ENCODE assay signal across 35 cellular contexts in genomic region chr3:60970850-60971249, GRCh38.
"Had no signal": no experiment of that assay in that cellular context is flagged by ENCODE, and none has a peak within 500 bp of the region (broad histone marks: within the 10 kb centered on the region; RNA-seq: fewer than 3 reads in every experiment).

No MANE protein-coding gene starts in this region.

- ATAC-seq: activated naive CD4-positive, alpha-beta T cell treated with anti-CD3 and anti-CD28 coated beads, Interleukin-2, amount 50 U/mL, for 72 hours; activated naive CD8-positive, alpha-beta T cell treated with anti-CD3 and anti-CD28 coated beads, Interleukin-2, amount 50 U/mL, for 24 hours; activated T-cell treated with anti-CD3 and anti-CD28 coated beads, Interleukin-2, amount 50 U/mL, for 4 hours; activated T-cell treated with anti-CD3 and anti-CD28 coated beads, Interleukin-2, amount 50 U/mL, for 72 hours; activated T-helper 17 cell treated with anti-CD3 and anti-CD28 coated beads, Interleukin-2, amount 50 U/mL, for 72 hours; body of pancreas had no signal

- H3K9me3 ChIP-seq: body of pancreas had no signal

- DNase-seq: activated effector memory CD4-positive, alpha-beta T cell treated with anti-CD3 and anti-CD28 coated beads, Interleukin-2, amount 50 U/mL, for 16 hours; activated effector memory CD4-positive, alpha-beta T cell treated with Interleukin-2 at 50 U/mL for 16 hours; activated gamma-delta T cell; activated gamma-delta T cell treated with Interleukin-2 at 50 U/mL for 16 hours; activated naive CD4-positive, alpha-beta T cell; activated naive CD4-positive, alpha-beta T cell treated with anti-CD3 and anti-CD28 coated beads for 36 hours; activated naive CD4-positive, alpha-beta T cell treated with anti-CD3 and anti-CD28 coated beads, Interleukin-2, amount 10 ng/mL, durations not matched to agents 7 days and 5 days; activated naive CD4-positive, alpha-beta T cell treated with anti-CD3 and anti-CD28 coated beads, Interleukin-2, amount 50 U/mL, for 16 hours; activated naive CD4-positive, alpha-beta T cell treated with Interleukin-2 at 50 U/mL for 16 hours; activated naive CD8-positive, alpha-beta T cell treated with anti-CD3 and anti-CD28 coated beads for 36 hours; activated naive CD8-positive, alpha-beta T cell treated with anti-CD3 and anti-CD28 coated beads, Interleukin-2, amount 10 ng/mL, durations not matched to agents 7 days and 5 days; activated naive CD8-positive, alpha-beta T cell treated with anti-CD3 and anti-CD28 coated beads, Interleukin-2, amount 50 U/mL, for 24 hours; activated T-cell treated with anti-CD3 and anti-CD28 coated beads for 4 hours; activated T-cell treated with anti-CD3 and anti-CD28 coated beads, Interleukin-2, amount 50 U/mL, for 1 hour; activated T-cell treated with anti-CD3 and anti-CD28 coated beads, Interleukin-2, amount 50 U/mL, for 24 hours; activated T-cell treated with anti-CD3 and anti-CD28 coated beads, Interleukin-2, amount 50 U/mL, for 4 hours; activated T-cell treated with anti-CD3 and anti-CD28 coated beads, Interleukin-2, amount 50 U/mL, for 48 hours; activated T-cell treated with anti-CD3 and anti-CD28 coated beads, Interleukin-2, amount 50 U/mL, for 72 hours; adrenal gland; amniotic stem cell; amygdala; anterior cingulate cortex; aorta; body of pancreas; brain microvascular endothelial cell; caudate nucleus; central memory CD4-positive, alpha-beta T cell; cerebellar nuclear complex had no signal

- H3K36me3 ChIP-seq: adrenal gland, ascending aorta, brain microvascular endothelial cell, breast epithelium, cardiac muscle cell had no signal

- FAIRE-seq: astrocyte, bronchial epithelial cell had no signal

- H3K4me3 ChIP-seq: adrenal gland, ascending aorta, body of pancreas, breast epithelium, cardiac muscle cell had no signal

- H3K27me3 ChIP-seq: adrenal gland, ascending aorta, body of pancreas, brain microvascular endothelial cell, breast epithelium, cardiac muscle cell had no signal

- H3K4me1 ChIP-seq: adrenal gland, ascending aorta, body of pancreas, breast epithelium had no signal

- H3K27ac ChIP-seq: adrenal gland, ascending aorta, body of pancreas, brain microvascular endothelial cell, breast epithelium, cardiac muscle cell had no signal
